ENCODE assay signal across 27 cellular contexts in the genomic region with DNA sequence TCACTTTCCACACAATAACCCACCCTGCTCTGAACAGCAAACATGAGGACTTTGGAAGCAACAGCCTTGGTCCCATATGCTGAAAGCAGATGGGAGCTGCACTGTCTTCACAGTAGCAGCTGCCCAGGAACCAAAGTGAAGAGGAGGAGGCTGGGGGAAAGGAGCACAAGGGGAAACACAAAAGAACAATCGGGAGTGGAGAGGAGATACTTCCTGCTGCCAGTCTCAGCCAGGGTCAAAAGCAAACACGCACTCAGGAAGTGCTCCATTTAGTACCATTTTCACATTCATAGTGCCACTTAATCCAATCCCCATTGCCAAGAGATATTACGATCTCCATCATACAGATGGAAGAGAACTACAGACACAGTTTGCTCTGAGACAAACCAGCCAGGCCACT.
DNase-seq lines count a peak whose midpoint lies in the region; ATAC-seq and TF ChIP-seq lines count a peak whose summit lies in the region.
"Had no signal": no experiment of that assay in that cellular context is flagged by ENCODE, and none has a peak within 500 bp of the region (broad histone marks: within the 10 kb centered on the region; RNA-seq: fewer than 3 reads in every experiment).

No MANE protein-coding gene starts in this region.

- H3K4me2 ChIP-seq in hepatocyte, result no peak overlapping the region
- H3K4me2 ChIP-seq: PC-9 had no signal

- no peak for ATAC-seq in HG03342 (IDR thresholded peaks at IDR 0.05; ENCODE audit: unreplicated experiment)
- ATAC-seq: CD8-positive, alpha-beta T cell; foreskin keratinocyte; stimulated activated naive B cell treated with anti-CD40 and anti-IgM and Interleukin-4, amounts not matched to agents 10 μg/mL and 1 μg/mL and 100 μg/mL, for 72 hours had no signal

- H3K9me2 ChIP-seq in hepatocyte (replicated peaks; ENCODE audit: insufficient read depth), result no peaks in the 10 kb centered on the region

- TF ChIP-seq CTCF in hepatocyte (IDR thresholded peaks at IDR 0.05; ENCODE audit: poor library complexity), result no peak

- H3K27me3 ChIP-seq in hepatocyte, result peaks cover 4% of the 10 kb centered on the region
- H3K27me3 ChIP-seq: cardiac muscle cell, foreskin keratinocyte, ovary, sigmoid colon had no signal

- DNase-seq in DMS 273 treated with DMSO at 0.1 percent for 48 hours (lab: John Stamatoyannopoulos, UW) (peak; percentile 64), NCI-H1092 (lab: John Stamatoyannopoulos, UW) (peak; percentile 98), NCI-H2171 treated with DMSO at 0.1 percent for 48 hours (lab: John Stamatoyannopoulos, UW) (peak; percentile 97), cerebellar cortex (ENCODE audit: low spot score) (peak; percentile 74), hepatocyte (ENCODE audit: low spot score) (no peak), posterior cingulate gyrus (no peak)
- no peak for DNase-seq in stimulated activated CD4-positive, alpha-beta T cell treated with anti-CD3 and anti-CD28 coated beads, Interleukin-15, amount 100 ng/mL, for 24 hours
- DNase-seq: activated CD4-positive, alpha-beta T cell treated with anti-CD3 and anti-CD28 coated beads, Interleukin-2, amount 50 U/mL, for 48 hours; activated gamma-delta T cell treated with Interleukin-2 at 50 U/mL for 16 hours; activated T-cell treated with anti-CD3 and anti-CD28 coated beads for 4 hours; amniotic stem cell; CD8-positive, alpha-beta T cell; foreskin keratinocyte; IMR-90; naive B cell; NCI-H526; ovary; PC-9; sigmoid colon; SJCRH30; stimulated activated naive B cell treated with anti-CD40 and anti-IgM and Interleukin-4, amounts not matched to agents 10 μg/mL and 1 μg/mL and 100 μg/mL, for 72 hours had no signal

- no peak overlapping the region for H2AFZ ChIP-seq in hepatocyte
- H2AFZ ChIP-seq: PC-9 had no signal

- H3K79me2 ChIP-seq in hepatocyte, result no peaks in the 10 kb centered on the region

- WGBS in hepatocyte (ENCODE audit: low lambda C conversion rate, missing lambda C conversion rate), result 79% methylated on average over 3 of the region's 3 CpGs

- no peak overlapping the region for H3K4me3 ChIP-seq in hepatocyte
- H3K4me3 ChIP-seq: cardiac muscle cell, dorsolateral prefrontal cortex, HAP-1, ovary, PC-9, sigmoid colon, SJCRH30 had no signal

- no peaks in the 10 kb centered on the region for H4K20me1 ChIP-seq in hepatocyte (ENCODE audit: insufficient read depth, poor library complexity, severe bottlenecking)

- no peaks in the 10 kb centered on the region for H3K4me1 ChIP-seq in hepatocyte (ENCODE audit: insufficient read depth)
- H3K4me1 ChIP-seq: foreskin keratinocyte, HAP-1, SJCRH30 had no signal

- intact Hi-C loops in posterior cingulate gyrus (cut with DNase I), result no loop called here

- no peak overlapping the region for H3K27ac ChIP-seq in hepatocyte
- H3K27ac ChIP-seq: cardiac muscle cell, epithelial cell of prostate, foreskin keratinocyte, ovary, PC-9, sigmoid colon, SJCRH30, VCaP had no signal

- no peaks in the 10 kb centered on the region for H3K9me3 ChIP-seq in hepatocyte (ENCODE audit: low read depth)
- H3K9me3 ChIP-seq: HAP-1, ovary, sigmoid colon, SJCRH30 had no signal

- peaks cover 3% of the 10 kb centered on the region for H3K36me3 ChIP-seq in hepatocyte (replicated peaks; ENCODE audit: insufficient read depth, low read depth)
- H3K36me3 ChIP-seq: cardiac muscle cell, HAP-1, ovary, sigmoid colon, SJCRH30 had no signal

Comparison
In these comparisons a context has a peak if more than half of its experiments do, and no peak if none do; other contexts are left out.
1. DNase-seq: peak in DMS 273 treated with DMSO at 0.1 percent for 48 hours (single experiment), NCI-H1092 (single experiment), NCI-H2171 treated with DMSO at 0.1 percent for 48 hours (single experiment) and cerebellar cortex (single experiment); none in stimulated activated CD4-positive, alpha-beta T cell treated with anti-CD3 and anti-CD28 coated beads, Interleukin-15, amount 100 ng/mL, for 24 hours (single experiment), hepatocyte (single experiment) and posterior cingulate gyrus (0 of 10).